22 cellular contexts compared by ENCODE assay signal in the genomic region with DNA sequence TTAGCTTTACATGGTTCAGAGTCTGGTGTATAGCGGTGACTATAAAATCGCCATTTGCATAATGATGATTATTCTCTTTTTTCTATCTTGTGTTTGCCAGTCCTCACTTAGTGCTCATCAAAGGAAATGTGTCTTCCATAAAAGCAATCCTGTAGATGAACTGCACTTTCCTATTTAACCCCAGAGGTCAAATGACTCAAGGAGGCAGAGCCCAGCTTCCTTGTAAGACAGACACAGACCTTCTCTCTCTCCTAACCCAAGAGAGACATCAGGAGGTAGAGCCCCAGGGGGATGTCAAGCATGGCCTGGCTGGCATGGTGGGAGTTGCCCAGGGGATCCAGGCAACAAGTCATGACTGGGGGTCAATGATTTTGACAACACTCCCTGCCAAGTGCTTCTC. TPM values are rescaled to one million over a fixed set of nuclear protein-coding genes. Genes with fewer than 3 reads are reported as not detected.
A peak's percentile ranks its signal among the peaks of the same experiment; 100 is the strongest.
DNase-seq lines count a peak whose midpoint lies in the region; ATAC-seq, FAIRE-seq and TF ChIP-seq lines count a peak whose summit lies in the region.
"Had no signal": no experiment of that assay in that cellular context is flagged by ENCODE, and none has a peak within 500 bp of the region (broad histone marks: within the 10 kb centered on the region; RNA-seq: fewer than 3 reads in every experiment).

No MANE protein-coding gene starts in this region.

- peaks cover 27% of the 10 kb centered on the region for H3K36me3 Mint-ChIP-seq in activated naive CD8-positive, alpha-beta T cell treated with anti-CD3 and anti-CD28 coated beads, Interleukin-2, amount 50 U/mL, for 24 hours (ENCODE audit: low read depth)
- peaks cover 4% of the 10 kb centered on the region for H3K36me3 Mint-ChIP-seq in activated naive CD8-positive, alpha-beta T cell treated with anti-CD3 and anti-CD28 coated beads for 36 hours
- H3K36me3 Mint-ChIP-seq in chondrocyte (ENCODE audit: low read depth) = peaks cover 1% of the 10 kb centered on the region
- peaks cover 33% of the 10 kb centered on the region for H3K36me3 Mint-ChIP-seq in activated T-cell treated with anti-CD3 and anti-CD28 coated beads, Interleukin-2, amount 50 U/mL, for 4 hours (ENCODE audit: insufficient read depth)

- H4K20me1 ChIP-seq in keratinocyte (ENCODE audit: control insufficient read depth, extremely low read depth, insufficient read depth, low read length) = no peaks in the 10 kb centered on the region

- H3K9me3 Mint-ChIP-seq in activated naive CD8-positive, alpha-beta T cell treated with anti-CD3 and anti-CD28 coated beads, Interleukin-2, amount 50 U/mL, for 24 hours = no peaks in the 10 kb centered on the region
- no peaks in the 10 kb centered on the region for H3K9me3 Mint-ChIP-seq in activated naive CD8-positive, alpha-beta T cell treated with anti-CD3 and anti-CD28 coated beads for 36 hours
- H3K9me3 Mint-ChIP-seq in chondrocyte (ENCODE audit: low read depth) = no peaks in the 10 kb centered on the region
- H3K9me3 Mint-ChIP-seq in activated T-cell treated with anti-CD3 and anti-CD28 coated beads, Interleukin-2, amount 50 U/mL, for 4 hours = no peaks in the 10 kb centered on the region
- H3K9me3 Mint-ChIP-seq: activated CD4-positive, alpha-beta memory T cell treated with anti-CD3 and anti-CD28 coated beads, Interleukin-2, amount 10 ng/mL, durations not matched to agents 7 days and 5 days; CD8-positive, alpha-beta memory T cell; endodermal cell; IgD-negative memory B cell had no signal

- no peaks in the 10 kb centered on the region for H3K27me3 Mint-ChIP-seq in activated naive CD8-positive, alpha-beta T cell treated with anti-CD3 and anti-CD28 coated beads, Interleukin-2, amount 50 U/mL, for 24 hours
- H3K27me3 Mint-ChIP-seq in activated naive CD8-positive, alpha-beta T cell treated with anti-CD3 and anti-CD28 coated beads for 36 hours = no peaks in the 10 kb centered on the region
- H3K27me3 Mint-ChIP-seq in chondrocyte (ENCODE audit: low read depth) = no peaks in the 10 kb centered on the region
- H3K27me3 Mint-ChIP-seq in activated T-cell treated with anti-CD3 and anti-CD28 coated beads, Interleukin-2, amount 50 U/mL, for 4 hours (ENCODE audit: low read depth) = no peaks in the 10 kb centered on the region
- H3K27me3 Mint-ChIP-seq: activated CD4-positive, alpha-beta memory T cell treated with anti-CD3 and anti-CD28 coated beads, Interleukin-2, amount 10 ng/mL, durations not matched to agents 7 days and 5 days; IgD-negative memory B cell had no signal

- CTCF ChIA-PET in GM10248 (lab: Yijun Ruan, JAX) = interaction anchor here (0.6 to 3.4 kb wide), 12 partner anchors 10 to 263 kb away, joined by 3 to 16 read pairs (median 4); no protein-coding TSS in a partner anchor

- FAIRE-seq in keratinocyte (lab: Jason Lieb, UNC) = no peak
- FAIRE-seq: GM18507 had no signal

- H3K9ac ChIP-seq in keratinocyte (ENCODE audit: control insufficient read depth, extremely low read depth, insufficient read depth, low read length) = no peak overlapping the region

- H3K9me3 ChIP-seq in keratinocyte (ENCODE audit: control insufficient read depth, low read depth, low read length) = no peaks in the 10 kb centered on the region
- H3K9me3 ChIP-seq: heart left ventricle, SJSA1, upper lobe of left lung had no signal

- no peaks in the 10 kb centered on the region for H3K79me2 ChIP-seq in keratinocyte (ENCODE audit: control insufficient read depth, insufficient read depth, low read length)

- POLR2A ChIA-PET in GM10248 (lab: Yijun Ruan, JAX) = no interaction called here

- no peak for DNase-seq in activated naive CD8-positive, alpha-beta T cell treated with anti-CD3 and anti-CD28 coated beads, Interleukin-2, amount 50 U/mL, for 24 hours
- no peak for DNase-seq in activated naive CD8-positive, alpha-beta T cell treated with anti-CD3 and anti-CD28 coated beads for 36 hours
- DNase-seq in chondrocyte (ENCODE audit: low spot score) = no peak
- DNase-seq in keratinocyte (ENCODE audit: low read depth, low spot score) = no peak
- no peak for DNase-seq in AG08396 (ENCODE audit: low spot score)
- no peak for DNase-seq in activated T-cell treated with anti-CD3 and anti-CD28 coated beads, Interleukin-2, amount 50 U/mL, for 4 hours
- DNase-seq in DMS 273 treated with DMSO at 0.1 percent for 48 hours (lab: John Stamatoyannopoulos, UW) = no peak
- no peak for DNase-seq in GM10248 (ENCODE audit: extremely low spot score)
- DNase-seq: 8988T; activated CD4-positive, alpha-beta memory T cell treated with anti-CD3 and anti-CD28 coated beads, Interleukin-2, amount 10 ng/mL, durations not matched to agents 7 days and 5 days; CD8-positive, alpha-beta memory T cell; endodermal cell; heart left ventricle; left colon; NCI-H1105; retina; stimulated activated CD4-positive, alpha-beta T cell treated with anti-CD3 and anti-CD28 coated beads, Interleukin-4, amount 100 ng/mL, for 1 hour; upper lobe of left lung had no signal

- no peak overlapping the region for H2AFZ ChIP-seq in keratinocyte (ENCODE audit: control insufficient read depth, low read length)

- peak; percentile 24 for ATAC-seq in activated naive CD8-positive, alpha-beta T cell treated with anti-CD3 and anti-CD28 coated beads, Interleukin-2, amount 50 U/mL, for 24 hours
- no peak for ATAC-seq in activated T-cell treated with anti-CD3 and anti-CD28 coated beads, Interleukin-2, amount 50 U/mL, for 4 hours
- ATAC-seq: heart left ventricle, left colon had no signal

- H3K27ac Mint-ChIP-seq in activated naive CD8-positive, alpha-beta T cell treated with anti-CD3 and anti-CD28 coated beads, Interleukin-2, amount 50 U/mL, for 24 hours = no peak overlapping the region
- H3K27ac Mint-ChIP-seq in activated naive CD8-positive, alpha-beta T cell treated with anti-CD3 and anti-CD28 coated beads for 36 hours = no peak overlapping the region
- H3K27ac Mint-ChIP-seq in chondrocyte (ENCODE audit: unreplicated experiment) = peak overlapping the region; percentile 94
- H3K27ac Mint-ChIP-seq: activated CD4-positive, alpha-beta memory T cell treated with anti-CD3 and anti-CD28 coated beads, Interleukin-2, amount 10 ng/mL, durations not matched to agents 7 days and 5 days; endodermal cell; IgD-negative memory B cell had no signal

- H3K27me3 ChIP-seq in keratinocyte (ENCODE audit: control insufficient read depth, extremely low read depth, insufficient read depth, low read length) = no peaks in the 10 kb centered on the region
- H3K27me3 ChIP-seq: heart left ventricle, SJSA1, upper lobe of left lung had no signal

- H3K4me1 ChIP-seq in keratinocyte (ENCODE audit: control insufficient read depth, extremely low read depth, insufficient read depth, low read length) = peaks cover 6% of the 10 kb centered on the region
- H3K4me1 ChIP-seq: heart left ventricle, upper lobe of left lung had no signal

- peak overlapping the region; percentile 2 for H3K27ac ChIP-seq in keratinocyte (ENCODE audit: control insufficient read depth, insufficient read depth, low read length)
- H3K27ac ChIP-seq: heart left ventricle, SJSA1 had no signal

- peaks cover 24 to 29% of the 10 kb centered on the region in 2 experiments for H3K36me3 ChIP-seq in keratinocyte (ENCODE audit: control insufficient read depth in 2 of 2, extremely low read depth in 1 of 2, insufficient read depth in 2 of 2, low read length in 2 of 2)
- H3K36me3 ChIP-seq: SJSA1 had no signal

- no peaks in the 10 kb centered on the region for H3K9me1 ChIP-seq in keratinocyte (ENCODE audit: control insufficient read depth, extremely low read depth, insufficient read depth, low read length)

- H3K4me3 ChIP-seq in keratinocyte (ENCODE audit: control insufficient read depth in 2 of 3, extremely low read depth in 1 of 3, insufficient read depth in 2 of 3, low read depth in 1 of 3, low read length in 3 of 3) = no peak overlapping the region
- H3K4me3 ChIP-seq: heart left ventricle, SJSA1, upper lobe of left lung had no signal

- H3K4me1 Mint-ChIP-seq in activated naive CD8-positive, alpha-beta T cell treated with anti-CD3 and anti-CD28 coated beads, Interleukin-2, amount 50 U/mL, for 24 hours = peaks cover 1% of the 10 kb centered on the region
- H3K4me1 Mint-ChIP-seq in activated naive CD8-positive, alpha-beta T cell treated with anti-CD3 and anti-CD28 coated beads for 36 hours = peaks cover 5% of the 10 kb centered on the region
- peaks cover 14% of the 10 kb centered on the region for H3K4me1 Mint-ChIP-seq in chondrocyte (ENCODE audit: low read depth)
- no peaks in the 10 kb centered on the region for H3K4me1 Mint-ChIP-seq in activated T-cell treated with anti-CD3 and anti-CD28 coated beads, Interleukin-2, amount 50 U/mL, for 4 hours (ENCODE audit: low read depth)
- H3K4me1 Mint-ChIP-seq: activated CD4-positive, alpha-beta memory T cell treated with anti-CD3 and anti-CD28 coated beads, Interleukin-2, amount 10 ng/mL, durations not matched to agents 7 days and 5 days; endodermal cell had no signal

- dilution Hi-C loops in keratinocyte (cut with MboI; ENCODE audit: extremely low pct_ligation_motif_present, low sequenced_read_pairs) = no loop called here

- no peak overlapping the region for H3K4me3 Mint-ChIP-seq in activated naive CD8-positive, alpha-beta T cell treated with anti-CD3 and anti-CD28 coated beads, Interleukin-2, amount 50 U/mL, for 24 hours
- H3K4me3 Mint-ChIP-seq in activated naive CD8-positive, alpha-beta T cell treated with anti-CD3 and anti-CD28 coated beads for 36 hours = no peak overlapping the region
- H3K4me3 Mint-ChIP-seq in chondrocyte (ENCODE audit: unreplicated experiment) = no peak overlapping the region
- no peak overlapping the region for H3K4me3 Mint-ChIP-seq in activated T-cell treated with anti-CD3 and anti-CD28 coated beads, Interleukin-2, amount 50 U/mL, for 4 hours
- H3K4me3 Mint-ChIP-seq: activated CD4-positive, alpha-beta memory T cell treated with anti-CD3 and anti-CD28 coated beads, Interleukin-2, amount 10 ng/mL, durations not matched to agents 7 days and 5 days; CD8-positive, alpha-beta memory T cell; endodermal cell; IgD-negative memory B cell had no signal

- no peak for TF ChIP-seq CTCF in chondrocyte (IDR thresholded peaks at IDR 0.05)
- no peak for TF ChIP-seq CTCF in keratinocyte (optimal IDR thresholded peaks at IDR 0.05 in 1 of 3, IDR thresholded peaks at IDR 0.05 in 1 of 3, conservative IDR thresholded peaks at IDR 0.05 in 1 of 3; ENCODE audit: extremely low read depth in 1 of 3, insufficient read depth in 2 of 3, low read length in 3 of 3)
- TF ChIP-seq CTCF in GM10248 (IDR thresholded peaks at IDR 0.05; ENCODE audit: control extremely low read depth, extremely low read depth, low read depth, missing control alignments) = no peak

- no peak overlapping the region for H3K4me2 ChIP-seq in keratinocyte (ENCODE audit: control insufficient read depth, extremely low read depth, insufficient read depth, low read depth, low read length)

RNA-seq across cellular contexts. Expression of gene CRTAM, which starts 46.9 kb away (rescaled TPM):
- total RNA-seq in activated naive CD8-positive, alpha-beta T cell treated with anti-CD3 and anti-CD28 coated beads for 36 hours = 10 to 100 TPM; 21.9 to 22.3 TPM
- not detected in 3 replicates for total RNA-seq in chondrocyte
- polyA plus RNA-seq in keratinocyte = 0.06 to 0.19 TPM (median 0.08 TPM) in 3 replicates
- polyA plus RNA-seq in keratinocyte (2011; ENCODE audit: low read depth) = not detected
- 0.16 and 0.22 TPM in 2 replicates for polyA plus RNA-seq in keratinocyte (2011; cell fraction: cytosol; rRNA removed)
- polyA plus RNA-seq in keratinocyte (2011; cell fraction: nucleus; rRNA removed) = 0.09 and 0.29 TPM in 2 replicates
- 0.15 TPM in 1 of 2 replicates, not detected in the other for polyA plus RNA-seq in keratinocyte (2012; ENCODE audit: low replicate concordance)
- not detected in 3 replicates for polyA minus RNA-seq in keratinocyte
- polyA minus RNA-seq in keratinocyte (2011; cell fraction: cytosol; rRNA and poly(A)+ RNA removed) = not detected
- polyA minus RNA-seq in keratinocyte (2011; cell fraction: nucleus; rRNA and poly(A)+ RNA removed) = not detected in 2 replicates
- 10 to 100 TPM; 20.7 to 23.7 (median 20.8) TPM for total RNA-seq in activated T-cell treated with anti-CD3 and anti-CD28 coated beads, Interleukin-2, amount 50 U/mL, for 4 hours
- total RNA-seq: endodermal cell, myocyte, SJSA1 had no signal

Comparison
In these comparisons a context has a peak if more than half of its experiments do, and no peak if none do; other contexts are left out.
1. RNA of gene CRTAM, which starts 46.9 kb away (total RNA-seq): 21.9 to 22.3 TPM in activated naive CD8-positive, alpha-beta T cell treated with anti-CD3 and anti-CD28 coated beads for 36 hours and 20.7 to 23.7 TPM in activated T-cell treated with anti-CD3 and anti-CD28 coated beads, Interleukin-2, amount 50 U/mL, for 4 hours; not detected in chondrocyte; every median in the first group is over 10 times any median in the second.